In the genomic region with DNA sequence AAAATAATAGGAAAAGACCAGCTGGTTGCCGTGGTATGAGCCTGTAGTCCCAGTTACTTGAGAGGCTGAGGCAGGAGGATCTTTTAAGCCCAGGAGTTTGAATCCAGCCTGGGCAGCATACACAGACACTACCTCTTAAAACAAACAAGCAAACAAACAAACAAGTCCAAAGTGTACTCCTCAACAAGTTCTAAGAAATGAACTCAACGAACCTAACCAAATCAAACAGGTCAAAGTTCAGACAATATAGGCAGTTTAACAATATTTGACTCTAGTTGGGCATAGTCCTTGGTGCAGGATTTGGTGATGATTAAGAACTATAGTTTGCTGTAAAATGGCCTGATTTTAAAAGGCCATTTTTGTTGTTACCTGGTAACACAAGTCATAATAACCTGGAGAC, we compare ENCODE assay signal across 21 cellular contexts. TPM values are rescaled to one million over a fixed set of nuclear protein-coding genes. Genes with fewer than 3 reads are reported as not detected.
DNase-seq lines count a peak whose midpoint lies in the region; FAIRE-seq and TF ChIP-seq lines count a peak whose summit lies in the region.
"Had no signal": no experiment of that assay in that cellular context is flagged by ENCODE, and none has a peak within 500 bp of the region (broad histone marks: within the 10 kb centered on the region; RNA-seq: fewer than 3 reads in every experiment).

No MANE protein-coding gene starts in this region.

- 56% methylated on average over 2 of the region's 2 CpGs for WGBS in liver

- H3K9me3 ChIP-seq in liver (ENCODE audit: control insufficient read depth in 4 of 4, low read length in 3 of 4) (peaks cover 0 to 7% (median 0%) of the 10 kb centered on the region in 4 donors), stomach smooth muscle (ENCODE audit: control insufficient read depth in 2 of 2, low read length in 2 of 2) (peaks cover 2 to 7% of the 10 kb centered on the region in 2 donors)

- TF ChIP-seq CTCF in liver (IDR thresholded peaks at IDR 0.05; ENCODE audit: low read depth, low read length, missing input control): no peak

- H3K36me3 ChIP-seq in liver (ENCODE audit: control insufficient read depth in 4 of 4, insufficient read depth in 3 of 4, low read depth in 1 of 4, low read length in 3 of 4): no peaks in the 10 kb centered on the region
- no peaks in the 10 kb centered on the region for H3K36me3 ChIP-seq in stomach smooth muscle (ENCODE audit: control insufficient read depth in 2 of 2, insufficient read depth in 2 of 2, low read length in 2 of 2)
- H3K36me3 ChIP-seq: BLaER1 treated with 17β-estradiol and CSF1 and Interleukin-3, amounts not matched to agents 10 nM and 100 nM had no signal

- FAIRE-seq in HTR-8/SVneo (lab: Jason Lieb, UNC): peak; percentile 13
- FAIRE-seq: GM12878, GM19239, H54 had no signal

- no peak overlapping the region for H3K27ac ChIP-seq in liver (ENCODE audit: low read depth in 1 of 2, low read length in 2 of 2)
- peak overlapping the region; percentile 73 for H3K27ac ChIP-seq in stomach smooth muscle (ENCODE audit: low read length)
- H3K27ac ChIP-seq: BLaER1 treated with 17β-estradiol and CSF1 and Interleukin-3, amounts not matched to agents 10 nM and 100 nM; GM23248; HL-60 had no signal

- H3K4me3 ChIP-seq in liver (ENCODE audit: low read depth in 1 of 3, low read length in 3 of 3): no peak overlapping the region
- H3K4me3 ChIP-seq in stomach smooth muscle (ENCODE audit: low read length in 2 of 2): no peak overlapping the region
- H3K4me3 ChIP-seq: BLaER1 treated with 17β-estradiol and CSF1 and Interleukin-3, amounts not matched to agents 10 nM and 100 nM; GM12878; GM23248 had no signal

- H3K4me1 ChIP-seq in liver (ENCODE audit: control insufficient read depth in 4 of 4, insufficient read depth in 4 of 4, low read length in 3 of 4) (peaks cover 0 to 4% (median 1%) of the 10 kb centered on the region in 4 donors), stomach smooth muscle (ENCODE audit: control insufficient read depth, insufficient read depth, low read length) (peaks cover 16% of the 10 kb centered on the region)
- H3K4me1 ChIP-seq: BLaER1 treated with 17β-estradiol and CSF1 and Interleukin-3, amounts not matched to agents 10 nM and 100 nM had no signal

- TF ChIP-seq RAD21 in liver (IDR thresholded peaks at IDR 0.05): no peak

- H3K9ac ChIP-seq in liver (ENCODE audit: low read depth in 1 of 2, low read length in 2 of 2) (no peak overlapping the region), stomach smooth muscle (ENCODE audit: low read length in 2 of 2) (no peak overlapping the region)
- H3K9ac ChIP-seq: BLaER1 treated with 17β-estradiol and CSF1 and Interleukin-3, amounts not matched to agents 10 nM and 100 nM; GM23248 had no signal

- H3K27me3 ChIP-seq in liver (ENCODE audit: control insufficient read depth in 4 of 4, insufficient read depth in 4 of 4, low read length in 3 of 4) (no peaks in the 10 kb centered on the region), stomach smooth muscle (ENCODE audit: control insufficient read depth in 1 of 2, insufficient read depth in 2 of 2, low read length in 2 of 2) (no peaks in the 10 kb centered on the region)
- H3K27me3 ChIP-seq: BLaER1 treated with 17β-estradiol and CSF1 and Interleukin-3, amounts not matched to agents 10 nM and 100 nM had no signal

- peak; percentile 2 for DNase-seq in activated CD8-positive, alpha-beta memory T cell treated with anti-CD3 and anti-CD28 coated beads, Interleukin-2, amount 50 U/mL, for 48 hours
- DNase-seq in activated CD8-positive, alpha-beta memory T cell treated with anti-CD3 and anti-CD28 coated beads, Interleukin-2, amount 50 U/mL, for 4 hours: no peak
- DNase-seq in HTR-8/SVneo (ENCODE audit: insufficient read length, low spot score): no peak
- DNase-seq in SW480 (ENCODE audit: low spot score): no peak
- no peak for DNase-seq in AML-193 (lab: John Stamatoyannopoulos, UW)
- DNase-seq: 8988T; Calu3; CD8-positive, alpha-beta T cell; DMS 273 treated with DMSO at 0.1 percent for 48 hours; DMS53; DND-41; EL; GM23248; HCEC 1CT had no signal

TF ChIP-seq in liver, 16 proteins besides CTCF, POLR2A, EP300 and RAD21:
- TF ChIP-seq NR2F2 (IDR thresholded peaks at IDR 0.05) (no peak), RXRA (IDR thresholded peaks at IDR 0.05) (peak; percentile 67 to 72), FOXA2 (IDR thresholded peaks at IDR 0.05) (peak; percentile 16), SP1 (IDR thresholded peaks at IDR 0.05) (peak; percentile 75), HNF4A (conservative IDR thresholded peaks at IDR 0.05) (peak; percentile 81 to 86), GABPA (IDR thresholded peaks at IDR 0.05 in 1 of 2, conservative IDR thresholded peaks at IDR 0.05 in 1 of 2) (no peak), YY1 (IDR thresholded peaks at IDR 0.05) (no peak), JUND (IDR thresholded peaks at IDR 0.05) (peak in 1 of 2 donors; percentile 14)
- TF ChIP-seq, protein P1, sequence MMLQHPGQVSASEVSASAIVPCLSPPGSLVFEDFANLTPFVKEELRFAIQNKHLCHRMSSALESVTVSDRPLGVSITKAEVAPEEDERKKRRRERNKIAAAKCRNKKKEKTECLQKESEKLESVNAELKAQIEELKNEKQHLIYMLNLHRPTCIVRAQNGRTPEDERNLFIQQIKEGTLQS (IDR thresholded peaks at IDR 0.05): no peak
- TF ChIP-seq, protein P2, sequence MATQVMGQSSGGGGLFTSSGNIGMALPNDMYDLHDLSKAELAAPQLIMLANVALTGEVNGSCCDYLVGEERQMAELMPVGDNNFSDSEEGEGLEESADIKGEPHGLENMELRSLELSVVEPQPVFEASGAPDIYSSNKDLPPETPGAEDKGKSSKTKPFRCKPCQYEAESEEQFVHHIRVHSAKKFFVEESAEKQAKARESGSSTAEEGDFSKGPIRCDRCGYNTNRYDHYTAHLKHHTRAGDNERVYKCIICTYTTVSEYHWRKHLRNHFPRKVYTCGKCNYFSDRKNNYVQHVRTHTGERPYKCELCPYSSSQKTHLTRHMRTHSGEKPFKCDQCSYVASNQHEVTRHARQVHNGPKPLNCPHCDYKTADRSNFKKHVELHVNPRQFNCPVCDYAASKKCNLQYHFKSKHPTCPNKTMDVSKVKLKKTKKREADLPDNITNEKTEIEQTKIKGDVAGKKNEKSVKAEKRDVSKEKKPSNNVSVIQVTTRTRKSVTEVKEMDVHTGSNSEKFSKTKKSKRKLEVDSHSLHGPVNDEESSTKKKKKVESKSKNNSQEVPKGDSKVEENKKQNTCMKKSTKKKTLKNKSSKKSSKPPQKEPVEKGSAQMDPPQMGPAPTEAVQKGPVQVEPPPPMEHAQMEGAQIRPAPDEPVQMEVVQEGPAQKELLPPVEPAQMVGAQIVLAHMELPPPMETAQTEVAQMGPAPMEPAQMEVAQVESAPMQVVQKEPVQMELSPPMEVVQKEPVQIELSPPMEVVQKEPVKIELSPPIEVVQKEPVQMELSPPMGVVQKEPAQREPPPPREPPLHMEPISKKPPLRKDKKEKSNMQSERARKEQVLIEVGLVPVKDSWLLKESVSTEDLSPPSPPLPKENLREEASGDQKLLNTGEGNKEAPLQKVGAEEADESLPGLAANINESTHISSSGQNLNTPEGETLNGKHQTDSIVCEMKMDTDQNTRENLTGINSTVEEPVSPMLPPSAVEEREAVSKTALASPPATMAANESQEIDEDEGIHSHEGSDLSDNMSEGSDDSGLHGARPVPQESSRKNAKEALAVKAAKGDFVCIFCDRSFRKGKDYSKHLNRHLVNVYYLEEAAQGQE (IDR thresholded peaks at IDR 0.05): no peak
TF ChIP-seq in liver: peak in this region for 5.

RNA-seq across cellular contexts. Expression of a gene that starts 41.9 kb away (rescaled TPM):
- 100 to 1,000 TPM in 1 of 2 donors, 10 to 100 TPM in 1; 82.6 to 634 TPM for total RNA-seq in liver
- 100 to 1,000 TPM; 114 to 207 TPM for polyA plus RNA-seq in liver

RNA-seq across cellular contexts. Expression of a gene that starts 54.3 kb away (rescaled TPM):
- 10 to 100 TPM; 51.5 to 61.0 TPM for total RNA-seq in liver
- 10 to 100 TPM; 18.5 to 18.8 TPM for polyA plus RNA-seq in liver
